In the genomic region with DNA sequence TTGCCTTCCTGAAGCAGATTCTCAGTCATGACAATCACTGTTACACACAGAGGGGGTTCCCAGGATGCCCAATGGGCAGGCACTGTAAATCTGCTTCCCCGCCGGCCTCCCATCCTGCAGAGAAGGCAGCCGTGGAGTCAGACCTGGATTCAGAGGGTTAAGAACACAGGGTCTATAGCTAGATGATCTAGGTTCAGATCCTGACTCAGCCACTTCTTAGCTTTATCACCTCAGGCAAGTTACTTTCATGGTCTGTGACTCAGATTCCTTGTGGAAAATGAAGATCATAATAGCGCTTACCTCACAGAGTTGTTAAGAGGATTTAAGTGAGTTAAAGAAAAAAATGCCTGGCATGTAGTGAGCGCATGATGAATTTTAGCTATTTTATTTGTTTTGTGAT, we compare ENCODE assay signal across 20 cellular contexts.
DNase-seq lines count a peak whose midpoint lies in the region; ATAC-seq and TF ChIP-seq lines count a peak whose summit lies in the region.
"Had no signal": no experiment of that assay in that cellular context is flagged by ENCODE, and none has a peak within 500 bp of the region (broad histone marks: within the 10 kb centered on the region; RNA-seq: fewer than 3 reads in every experiment).

No MANE protein-coding gene starts in this region.

- H4K5ac ChIP-seq in mesendoderm (ENCODE audit: low read length) = no peak overlapping the region

- H2AFZ ChIP-seq in mammary epithelial cell (ENCODE audit: low read depth, low read length) = no peak overlapping the region
- H2AFZ ChIP-seq: GM23338 had no signal

- peak; percentile 13 for DNase-seq in activated CD4-positive, alpha-beta T cell treated with anti-CD3 and anti-CD28 coated beads for 48 hours
- DNase-seq in activated CD4-positive, alpha-beta T cell treated with anti-CD3 and anti-CD28 coated beads, Interleukin-2, amount 50 U/mL, for 4 hours = no peak
- DNase-seq in HFFc6 = peak; percentile 90
- DNase-seq in mammary epithelial cell = peak; percentile 81
- peak; percentile 62 for DNase-seq in mesendoderm
- DNase-seq: activated CD8-positive, alpha-beta memory T cell treated with anti-CD3 and anti-CD28 coated beads, Interleukin-2, amount 10 ng/mL, durations not matched to agents 7 days and 5 days; activated naive CD8-positive, alpha-beta T cell treated with anti-CD3 and anti-CD28 coated beads, Interleukin-2, amount 10 ng/mL, durations not matched to agents 7 days and 5 days; GF-D8; heart right ventricle; left cardiac atrium; NCI-H1092; stimulated activated CD4-positive, alpha-beta T cell treated with anti-CD3 and anti-CD28 coated beads, Interleukin-12 subunit alpha, Interleukin-12 subunit beta, amount 100 ng/mL, for 4 hours had no signal

- H2BK120ac ChIP-seq in mesendoderm (ENCODE audit: low read depth, low read length) = no peak overlapping the region

- peaks cover 36% of the 10 kb centered on the region for H3K27me3 Mint-ChIP-seq in HFFc6 (ENCODE audit: insufficient read depth)

- H3K27me3 ChIP-seq in mammary epithelial cell (ENCODE audit: insufficient read depth, low read length) (no peaks in the 10 kb centered on the region), mesendoderm (ENCODE audit: insufficient read depth, low read length, poor library complexity) (no peaks in the 10 kb centered on the region)
- H3K27me3 ChIP-seq: heart right ventricle, tibial nerve had no signal

- H3K9ac ChIP-seq in mammary epithelial cell (ENCODE audit: insufficient read depth, low read length) (no peak overlapping the region), mesendoderm (ENCODE audit: low read length) (no peak overlapping the region)

- H3K4ac ChIP-seq in mesendoderm (ENCODE audit: low read depth, low read length) = no peak overlapping the region

- H2AK5ac ChIP-seq in mesendoderm (ENCODE audit: low read length) = no peak overlapping the region

- no peaks in the 10 kb centered on the region for H3K36me3 Mint-ChIP-seq in HFFc6 (ENCODE audit: low read depth)
- H3K36me3 Mint-ChIP-seq: activated CD8-positive, alpha-beta memory T cell treated with anti-CD3 and anti-CD28 coated beads, Interleukin-2, amount 10 ng/mL, durations not matched to agents 7 days and 5 days; activated naive CD8-positive, alpha-beta T cell treated with anti-CD3 and anti-CD28 coated beads, Interleukin-2, amount 10 ng/mL, durations not matched to agents 7 days and 5 days; IgD-negative memory B cell had no signal

- BruUV-seq in mammary epithelial cell (replicated peaks; lab: Mats Ljungman, UMichigan) = no TSS peak

- no peak for TF ChIP-seq CTCF in HFFc6 (IDR thresholded peaks at IDR 0.05)
- no peak for TF ChIP-seq CTCF in mammary epithelial cell (conservative IDR thresholded peaks at IDR 0.05 in 1 of 2, IDR thresholded peaks at IDR 0.05 in 1 of 2; ENCODE audit: extremely low read depth in 1 of 2, insufficient read depth in 1 of 2, low read depth in 1 of 2, low read length in 2 of 2)

- no peaks in the 10 kb centered on the region for H3K9me3 ChIP-seq in mammary epithelial cell (replicated peaks; ENCODE audit: insufficient read depth, low read length)
- H3K9me3 ChIP-seq: A549, Caco-2, heart right ventricle, tibial nerve had no signal

- H3K4me1 Mint-ChIP-seq in HFFc6 (ENCODE audit: low read depth) = peaks cover 7% of the 10 kb centered on the region; the same call in 1 of the 2 replicates
- H3K4me1 Mint-ChIP-seq: activated CD8-positive, alpha-beta memory T cell treated with anti-CD3 and anti-CD28 coated beads, Interleukin-2, amount 10 ng/mL, durations not matched to agents 7 days and 5 days; activated naive CD8-positive, alpha-beta T cell treated with anti-CD3 and anti-CD28 coated beads, Interleukin-2, amount 10 ng/mL, durations not matched to agents 7 days and 5 days; GM23338; IgD-negative memory B cell had no signal

- intact Hi-C loops in mammary epithelial cell (cut with micrococcal nuclease) = no loop called here

- H3K4me2 ChIP-seq in mammary epithelial cell (ENCODE audit: insufficient read depth, low read depth, low read length) = no peak overlapping the region
- no peak overlapping the region for H3K4me2 ChIP-seq in mesendoderm (ENCODE audit: low read length)
- H3K4me2 ChIP-seq: A549, GM23338 had no signal

- dilution Hi-C loops in mammary epithelial cell (cut with HindIII; ENCODE audit: low sequenced_read_pairs) = no loop called here

- H3K79me2 ChIP-seq in mammary epithelial cell (ENCODE audit: insufficient read depth, low read length) (no peaks in the 10 kb centered on the region), mesendoderm (ENCODE audit: control insufficient read depth, insufficient read depth, low read length) (no peaks in the 10 kb centered on the region)

- no peak overlapping the region for H3K27ac Mint-ChIP-seq in HFFc6
- H3K27ac Mint-ChIP-seq: activated CD8-positive, alpha-beta memory T cell treated with anti-CD3 and anti-CD28 coated beads, Interleukin-2, amount 10 ng/mL, durations not matched to agents 7 days and 5 days; activated naive CD8-positive, alpha-beta T cell treated with anti-CD3 and anti-CD28 coated beads, Interleukin-2, amount 10 ng/mL, durations not matched to agents 7 days and 5 days; GM23338; IgD-negative memory B cell had no signal

- H2BK15ac ChIP-seq in mesendoderm (replicated peaks; ENCODE audit: low read depth) = no peak overlapping the region

- no peak overlapping the region for H3K23ac ChIP-seq in mesendoderm (ENCODE audit: low read length)

- no peak for ATAC-seq in HG03045 (IDR thresholded peaks at IDR 0.05; ENCODE audit: unreplicated experiment)
- no peak for ATAC-seq in GM19328 (IDR thresholded peaks at IDR 0.05; ENCODE audit: unreplicated experiment)
- no peak for ATAC-seq in HG03439 (IDR thresholded peaks at IDR 0.05; ENCODE audit: unreplicated experiment)
- ATAC-seq: A549; activated CD8-positive, alpha-beta memory T cell treated with anti-CD3 and anti-CD28 coated beads, Interleukin-2, amount 10 ng/mL, durations not matched to agents 7 days and 5 days; GM23338; heart right ventricle; left cardiac atrium had no signal

- in situ Hi-C loops in mammary epithelial cell (cut with MboI; ENCODE audit: low sequenced_read_pairs in 2 of 2) = no loop called here

- H3K4me1 ChIP-seq in mammary epithelial cell (ENCODE audit: insufficient read depth, low read length) (no peaks in the 10 kb centered on the region), mesendoderm (ENCODE audit: control insufficient read depth, low read depth, low read length) (no peaks in the 10 kb centered on the region)
- H3K4me1 ChIP-seq: A549, heart right ventricle, tibial nerve had no signal

- H3K36me3 ChIP-seq in mammary epithelial cell (ENCODE audit: insufficient read depth, low read length) = no peaks in the 10 kb centered on the region
- H3K36me3 ChIP-seq in mesendoderm (ENCODE audit: control insufficient read depth, insufficient read depth, low read length) = no peaks in the 10 kb centered on the region
- H3K36me3 ChIP-seq: heart right ventricle, tibial nerve had no signal

- no peak overlapping the region for H3K27ac ChIP-seq in mammary epithelial cell (ENCODE audit: insufficient read depth, low read depth, low read length)
- H3K27ac ChIP-seq in mesendoderm (ENCODE audit: low read depth, low read length) = no peak overlapping the region
- H3K27ac ChIP-seq: A549, heart right ventricle, tibial nerve had no signal

- H2BK5ac ChIP-seq in mesendoderm (ENCODE audit: low read length) = no peak overlapping the region

- H3K9me3 Mint-ChIP-seq in HFFc6 = no peaks in the 10 kb centered on the region
- H3K9me3 Mint-ChIP-seq: activated naive CD8-positive, alpha-beta T cell treated with anti-CD3 and anti-CD28 coated beads, Interleukin-2, amount 10 ng/mL, durations not matched to agents 7 days and 5 days; GM23338; IgD-negative memory B cell had no signal

- no peak overlapping the region for H3K56ac ChIP-seq in mesendoderm (ENCODE audit: low read length)

- CTCF ChIA-PET in mammary epithelial cell (lab: Charles Lee; ENCODE audit: low non-redundant PET) = interaction anchor here (0.6 kb wide), 1 partner anchor 30 kb away, joined by 6 read pairs; no protein-coding TSS in a partner anchor

- H3K79me1 ChIP-seq in mesendoderm (ENCODE audit: low read length) = no peaks in the 10 kb centered on the region

- no peaks in the 10 kb centered on the region for H4K20me1 ChIP-seq in mammary epithelial cell (ENCODE audit: insufficient read depth, low read length)

- H3K4me3 Mint-ChIP-seq in HFFc6 = no peak overlapping the region
- H3K4me3 Mint-ChIP-seq: activated CD8-positive, alpha-beta memory T cell treated with anti-CD3 and anti-CD28 coated beads, Interleukin-2, amount 10 ng/mL, durations not matched to agents 7 days and 5 days; activated naive CD8-positive, alpha-beta T cell treated with anti-CD3 and anti-CD28 coated beads, Interleukin-2, amount 10 ng/mL, durations not matched to agents 7 days and 5 days; GM23338; IgD-negative memory B cell had no signal

- WGBS in mammary epithelial cell (ENCODE audit: low coverage, missing lambda C conversion rate) = 82% methylated on average over 5 of the region's 5 CpGs
- no CpG with 5 or more reads among the region's 5 CpGs for WGBS in mesendoderm (ENCODE audit: extremely low coverage, insufficient coverage, low lambda C conversion rate)

- H3K4me3 ChIP-seq in mammary epithelial cell (replicated peaks in 1 of 3; ENCODE audit: insufficient read depth in 1 of 3, low read depth in 2 of 3, low read length in 3 of 3) (no peak overlapping the region), mesendoderm (ENCODE audit: low read length) (no peak overlapping the region)
- H3K4me3 ChIP-seq: A549, GM23338, heart right ventricle, tibial nerve had no signal

- H4K8ac ChIP-seq in mesendoderm (ENCODE audit: low read depth, low read length) = no peak overlapping the region

- H3K18ac ChIP-seq in mesendoderm (ENCODE audit: low read length) = no peak overlapping the region

Comparison
In these comparisons a context has a peak if more than half of its experiments do, and no peak if none do; other contexts are left out.
1. DNase-seq: peak in activated CD4-positive, alpha-beta T cell treated with anti-CD3 and anti-CD28 coated beads for 48 hours (single experiment), HFFc6 (single experiment), mammary epithelial cell (single experiment) and mesendoderm (single experiment); none in activated CD4-positive, alpha-beta T cell treated with anti-CD3 and anti-CD28 coated beads, Interleukin-2, amount 50 U/mL, for 4 hours (0 of 2).